In genomic region chr17:62322313-62322712, GRCh38 we compare ENCODE assay signal across 11 cellular contexts. TPM values are rescaled to one million over a fixed set of nuclear protein-coding genes. Genes with fewer than 3 reads are reported as not detected.
"Had no signal": no experiment of that assay in that cellular context is flagged by ENCODE, and none has a peak within 500 bp of the region (broad histone marks: within the 10 kb centered on the region; RNA-seq: fewer than 3 reads in every experiment).

No MANE protein-coding gene starts in this region.

- H2AFZ ChIP-seq: GM23248 had no signal

- H3K4me1 ChIP-seq: HAP-1 had no signal

- H3K9ac ChIP-seq: GM23248 had no signal

- FAIRE-seq: H1, H54 had no signal

- H3K9me3 ChIP-seq: HAP-1 had no signal

- DNase-seq: GM23248, GOT3, H7, H9, HCEC 1CT, HFFc6 had no signal

- H3K27ac Mint-ChIP-seq: H9, HFFc6 had no signal

- H3K36me3 ChIP-seq: HAP-1 had no signal

- H3K4me3 Mint-ChIP-seq: H9, HFFc6 had no signal

- H3K27ac ChIP-seq: GM23248 had no signal

- H3K9me3 Mint-ChIP-seq: HFFc6 had no signal

- H3K4me1 Mint-ChIP-seq: H9 had no signal

- H3K4me3 ChIP-seq: GM23248, HAP-1 had no signal

- ATAC-seq: HCT116 had no signal

RNA-seq across cellular contexts. Expression of gene EFCAB3, which starts 58.0 kb away (rescaled TPM):
- total RNA-seq: GM23248, H1, H4, H7, H9, HFFc6 had no signal
- polyA plus RNA-seq: GM23248, H1 had no signal
